ENCODE assay signal across 11 cellular contexts in the genomic region with DNA sequence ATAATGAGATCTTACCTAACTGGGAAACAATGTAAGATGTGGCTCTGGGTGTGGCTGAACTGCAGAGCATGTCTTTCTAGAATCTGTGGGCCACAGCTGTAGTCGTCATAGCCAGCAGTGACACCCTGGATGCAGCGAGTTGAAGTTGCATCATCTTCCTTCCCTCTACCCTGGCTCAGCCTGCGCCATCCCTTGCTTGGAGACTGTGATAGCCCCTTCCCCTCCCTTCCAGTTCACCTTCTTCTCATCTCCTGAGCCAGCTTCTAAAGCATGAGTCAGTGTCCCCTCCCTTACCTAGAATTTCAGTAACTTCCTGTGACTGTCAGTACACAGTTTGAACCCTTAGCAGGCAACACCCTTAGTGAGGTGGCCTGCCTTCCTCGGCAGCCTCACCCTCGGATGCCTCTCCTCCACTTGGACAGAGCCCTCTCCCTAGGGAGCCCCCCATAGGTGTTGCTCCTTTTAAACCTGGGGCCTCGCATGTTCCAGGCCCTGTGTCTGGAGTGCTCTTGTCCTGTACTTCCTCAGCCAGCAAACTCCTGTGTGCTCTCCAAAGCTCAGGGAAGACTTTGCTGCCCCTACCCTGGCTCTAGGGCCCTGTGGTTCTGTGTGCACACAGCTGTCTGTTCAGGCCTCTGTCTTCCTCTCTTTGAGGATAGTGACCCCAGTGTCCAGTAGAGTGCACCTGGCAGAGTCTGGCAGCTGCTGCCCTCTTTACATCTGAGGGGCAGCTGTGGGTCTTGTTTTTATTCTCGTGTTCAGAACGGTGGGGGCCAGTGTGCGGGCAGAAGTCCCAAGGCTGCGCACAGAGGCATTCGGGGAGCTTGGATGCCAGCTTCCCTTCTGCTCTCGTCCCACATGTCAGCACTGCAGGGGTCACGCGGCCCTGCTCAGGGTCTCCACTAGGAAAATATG.
DNase-seq lines count a peak whose midpoint lies in the region; ATAC-seq lines count a peak whose summit lies in the region.
"Had no signal": no experiment of that assay in that cellular context is flagged by ENCODE, and none has a peak within 500 bp of the region (broad histone marks: within the 10 kb centered on the region; RNA-seq: fewer than 3 reads in every experiment).

No MANE protein-coding gene starts in this region.

- no peak overlapping the region for H3K4me3 ChIP-seq in skin epidermis
- H3K4me3 ChIP-seq: right atrium auricular region had no signal

- peak overlapping the region; percentile 33 for H3K27ac ChIP-seq in cingulate gyrus (ENCODE audit: low read depth, low read length)
- peak overlapping the region in 18 of 21 experiments; percentile 12 to 74 (median 54) for H3K27ac ChIP-seq in skin epidermis
- H3K27ac ChIP-seq: right atrium auricular region had no signal

- ATAC-seq in GM19467 (IDR thresholded peaks at IDR 0.05; ENCODE audit: unreplicated experiment) = no peak

- DNase-seq in SIG-M5 treated with dmso at 0.1 percent for 504 hours (lab: John Stamatoyannopoulos, UW; ENCODE audit: unreplicated experiment) (peak; percentile 31), SIG-M5 (lab: John Stamatoyannopoulos, UW) (no peak), SW480 (ENCODE audit: low spot score) (peak; percentile 81), UCSD-AML1 (lab: John Stamatoyannopoulos, UW; ENCODE audit: unreplicated experiment) (no peak), NOMO-1 (lab: John Stamatoyannopoulos, UW; ENCODE audit: unreplicated experiment in 2 of 2) (no peak)
- DNase-seq: immature natural killer cell, NCI-H1417 had no signal

Comparison
In these comparisons a context has a peak if more than half of its experiments do, and no peak if none do; other contexts are left out.
1. DNase-seq: peak in SIG-M5 treated with dmso at 0.1 percent for 504 hours (single experiment) and SW480 (single experiment); none in SIG-M5 (single experiment), UCSD-AML1 (single experiment) and NOMO-1 (0 of 2).